Comparison of ENCODE assay signal across 26 cellular contexts in genomic region chr12:75672212-75672611, GRCh38.
DNase-seq lines count a peak whose midpoint lies in the region; ATAC-seq and TF ChIP-seq lines count a peak whose summit lies in the region.
"Had no signal": no experiment of that assay in that cellular context is flagged by ENCODE, and none has a peak within 500 bp of the region (broad histone marks: within the 10 kb centered on the region; RNA-seq: fewer than 3 reads in every experiment).

No MANE protein-coding gene starts in this region.

- intact Hi-C loops in Panc1 (cut with micrococcal nuclease; ENCODE audit: unreplicated experiment): no loop called here

- DNase-seq in NCI-H1417 (lab: John Stamatoyannopoulos, UW): peak; percentile 12 to 75 (median 23)
- DNase-seq in NCI-H1417 treated with DMSO at 0.1 percent for 48 hours (lab: John Stamatoyannopoulos, UW): no peak
- DNase-seq in Panc1 (ENCODE audit: low read depth, low spot score): no peak
- peak; percentile 12 for DNase-seq in nephron progenitor cell
- DNase-seq in OCI-M2 (lab: John Stamatoyannopoulos, UW; ENCODE audit: unreplicated experiment): no peak
- no peak for DNase-seq in SKM-1 treated with dmso at 0.1 percent for 144 hours (lab: John Stamatoyannopoulos, UW; ENCODE audit: unreplicated experiment)
- DNase-seq in HCEC 1CT: no peak
- DNase-seq: 8988T; activated CD8-positive, alpha-beta T cell treated with anti-CD3 and anti-CD28 coated beads, Interleukin-2, amount 10 ng/mL, durations not matched to agents 7 days and 5 days; activated effector memory CD4-positive, alpha-beta T cell treated with anti-CD3 and anti-CD28 coated beads, Interleukin-2, amount 50 U/mL, for 16 hours; activated naive CD8-positive, alpha-beta T cell treated with anti-CD3 and anti-CD28 coated beads, Interleukin-2, amount 10 ng/mL, durations not matched to agents 7 days and 5 days; DMS53; GF-D8; NCI-H226; PC-9; SHP77 treated with DMSO at 0.1 percent for 48 hours; stimulated activated CD4-positive, alpha-beta T cell treated with anti-CD3 and anti-CD28 coated beads, Interleukin-1b, Interleukin-23, amount 100 ng/mL, for 48 hours; T-helper 1 cell; upper lobe of right lung had no signal

- peaks cover 35% of the 10 kb centered on the region for H3K4me1 Mint-ChIP-seq in nephron progenitor cell
- H3K4me1 Mint-ChIP-seq: activated naive CD8-positive, alpha-beta T cell treated with anti-CD3 and anti-CD28 coated beads, Interleukin-2, amount 10 ng/mL, durations not matched to agents 7 days and 5 days had no signal

- H3K27ac Mint-ChIP-seq in nephron progenitor cell: no peak overlapping the region
- H3K27ac Mint-ChIP-seq: activated CD8-positive, alpha-beta T cell treated with anti-CD3 and anti-CD28 coated beads, Interleukin-2, amount 10 ng/mL, durations not matched to agents 7 days and 5 days; activated naive CD8-positive, alpha-beta T cell treated with anti-CD3 and anti-CD28 coated beads, Interleukin-2, amount 10 ng/mL, durations not matched to agents 7 days and 5 days had no signal

- H3K27ac ChIP-seq in HEK293 (ENCODE audit: extremely low read depth, low read depth, low read length) (no peak overlapping the region), Panc1 (ENCODE audit: low read length) (peak overlapping the region; percentile 67)
- H3K27ac ChIP-seq: HL-60, neutrophil, PC-9, skin epidermis, upper lobe of right lung had no signal

- H3K36me3 ChIP-seq in HEK293 (ENCODE audit: control insufficient read depth in 2 of 2, insufficient read depth in 1 of 2, low read length in 2 of 2) (no peaks in the 10 kb centered on the region), Panc1 (ENCODE audit: control insufficient read depth, insufficient read depth, low read length) (no peaks in the 10 kb centered on the region)
- H3K36me3 ChIP-seq: neutrophil, upper lobe of right lung had no signal

- POLR2A ChIA-PET in HEK293 (lab: Yijun Ruan, JAX) (no interaction called here), Panc1 (lab: Charles Lee) (interaction anchor here (0.7 kb wide), 1 partner anchor 537 kb away, joined by 3 read pairs; no protein-coding TSS in a partner anchor)

- H3K4me1 ChIP-seq in HEK293 (ENCODE audit: control insufficient read depth, insufficient read depth, low read length): no peaks in the 10 kb centered on the region
- H3K4me1 ChIP-seq in Panc1 (ENCODE audit: control insufficient read depth, insufficient read depth, low read length): peaks cover 13% of the 10 kb centered on the region
- H3K4me1 ChIP-seq: upper lobe of right lung had no signal

- H3K27me3 Mint-ChIP-seq in nephron progenitor cell (ENCODE audit: low read depth, poor library complexity): no peaks in the 10 kb centered on the region

- TF ChIP-seq CTCF in HEK293 (tag by site-specific recombination; IDR thresholded peaks at IDR 0.05) (no peak), Panc1 (IDR thresholded peaks at IDR 0.05) (no peak), nephron progenitor cell (IDR thresholded peaks at IDR 0.05) (no peak)

- no peak; the same call in 1 of the 2 replicates for ATAC-seq in Panc1
- ATAC-seq: activated CD4-positive, CD25-positive, alpha-beta regulatory T cell treated with anti-CD3 and anti-CD28 coated beads, Interleukin-2, amount 50 U/mL, for 24 hours; activated CD8-positive, alpha-beta T cell treated with anti-CD3 and anti-CD28 coated beads, Interleukin-2, amount 10 ng/mL, durations not matched to agents 7 days and 5 days; HepG2; upper lobe of right lung had no signal

- H3K27me3 ChIP-seq in Panc1 (ENCODE audit: control insufficient read depth, insufficient read depth, low read length): no peaks in the 10 kb centered on the region
- H3K27me3 ChIP-seq: neutrophil, upper lobe of right lung had no signal

- no peaks in the 10 kb centered on the region for H3K36me3 Mint-ChIP-seq in nephron progenitor cell (ENCODE audit: low read depth)
- H3K36me3 Mint-ChIP-seq: activated naive CD8-positive, alpha-beta T cell treated with anti-CD3 and anti-CD28 coated beads, Interleukin-2, amount 10 ng/mL, durations not matched to agents 7 days and 5 days had no signal

- H3K9me3 Mint-ChIP-seq in nephron progenitor cell: no peaks in the 10 kb centered on the region
- H3K9me3 Mint-ChIP-seq: activated naive CD8-positive, alpha-beta T cell treated with anti-CD3 and anti-CD28 coated beads, Interleukin-2, amount 10 ng/mL, durations not matched to agents 7 days and 5 days had no signal

- no peaks in the 10 kb centered on the region for H3K9me3 ChIP-seq in HEK293 (ENCODE audit: control insufficient read depth, insufficient read depth, low read depth, low read length)
- H3K9me3 ChIP-seq in Panc1 (ENCODE audit: control insufficient read depth, insufficient read depth, low read depth, low read length): peaks cover 12% of the 10 kb centered on the region; the same call in 1 of the 2 replicates
- H3K9me3 ChIP-seq: neutrophil, upper lobe of right lung had no signal

- no TSS peak for BruUV-seq in Panc1 (replicated peaks; lab: Mats Ljungman, UMichigan)

- CTCF ChIA-PET in HEK293 (lab: Yijun Ruan, JAX): no interaction called here
- CTCF ChIA-PET in Panc1 (lab: Charles Lee): no interaction called here

- peak overlapping the region; percentile 49 for H3K4me3 Mint-ChIP-seq in nephron progenitor cell
- H3K4me3 Mint-ChIP-seq: activated CD8-positive, alpha-beta T cell treated with anti-CD3 and anti-CD28 coated beads, Interleukin-2, amount 10 ng/mL, durations not matched to agents 7 days and 5 days; activated naive CD8-positive, alpha-beta T cell treated with anti-CD3 and anti-CD28 coated beads, Interleukin-2, amount 10 ng/mL, durations not matched to agents 7 days and 5 days had no signal

- no peak overlapping the region for H3K4me3 ChIP-seq in HEK293 (ENCODE audit: low read depth, low read length)
- no peak overlapping the region for H3K4me3 ChIP-seq in Panc1 (ENCODE audit: low read depth in 2 of 2, low read length in 2 of 2)
- H3K4me3 ChIP-seq: lung, PC-9, skin epidermis, upper lobe of right lung had no signal

- in situ Hi-C loops in Panc1 (cut with HindIII; ENCODE audit: low pct_unique_long_range_greater_than_20kb, low sequenced_read_pairs): no loop called here

TF ChIP-seq in HEK293, 187 proteins besides CTCF, POLR2A, EP300 and RAD21:
- TF ChIP-seq ZBTB44 (tag by site-specific recombination; IDR thresholded peaks at IDR 0.05) (peak; percentile 41; the same call in 1 of the 2 replicates), ZNF626 (tag by site-specific recombination; IDR thresholded peaks at IDR 0.05) (no peak)
- TF ChIP-seq, protein P1, sequence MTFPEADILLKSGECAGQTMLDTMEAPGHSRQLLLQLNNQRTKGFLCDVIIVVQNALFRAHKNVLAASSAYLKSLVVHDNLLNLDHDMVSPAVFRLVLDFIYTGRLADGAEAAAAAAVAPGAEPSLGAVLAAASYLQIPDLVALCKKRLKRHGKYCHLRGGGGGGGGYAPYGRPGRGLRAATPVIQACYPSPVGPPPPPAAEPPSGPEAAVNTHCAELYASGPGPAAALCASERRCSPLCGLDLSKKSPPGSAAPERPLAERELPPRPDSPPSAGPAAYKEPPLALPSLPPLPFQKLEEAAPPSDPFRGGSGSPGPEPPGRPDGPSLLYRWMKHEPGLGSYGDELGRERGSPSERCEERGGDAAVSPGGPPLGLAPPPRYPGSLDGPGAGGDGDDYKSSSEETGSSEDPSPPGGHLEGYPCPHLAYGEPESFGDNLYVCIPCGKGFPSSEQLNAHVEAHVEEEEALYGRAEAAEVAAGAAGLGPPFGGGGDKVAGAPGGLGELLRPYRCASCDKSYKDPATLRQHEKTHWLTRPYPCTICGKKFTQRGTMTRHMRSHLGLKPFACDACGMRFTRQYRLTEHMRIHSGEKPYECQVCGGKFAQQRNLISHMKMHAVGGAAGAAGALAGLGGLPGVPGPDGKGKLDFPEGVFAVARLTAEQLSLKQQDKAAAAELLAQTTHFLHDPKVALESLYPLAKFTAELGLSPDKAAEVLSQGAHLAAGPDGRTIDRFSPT (tag by site-specific recombination; IDR thresholded peaks at IDR 0.05): no peak

Comparison
In these comparisons a context has a peak if more than half of its experiments do, and no peak if none do; other contexts are left out.
1. DNase-seq: peak in NCI-H1417 (3 of 3) and nephron progenitor cell (single experiment); none in NCI-H1417 treated with DMSO at 0.1 percent for 48 hours (single experiment), Panc1 (single experiment), OCI-M2 (single experiment), SKM-1 treated with dmso at 0.1 percent for 144 hours (single experiment) and HCEC 1CT (single experiment).